In the genomic region with DNA sequence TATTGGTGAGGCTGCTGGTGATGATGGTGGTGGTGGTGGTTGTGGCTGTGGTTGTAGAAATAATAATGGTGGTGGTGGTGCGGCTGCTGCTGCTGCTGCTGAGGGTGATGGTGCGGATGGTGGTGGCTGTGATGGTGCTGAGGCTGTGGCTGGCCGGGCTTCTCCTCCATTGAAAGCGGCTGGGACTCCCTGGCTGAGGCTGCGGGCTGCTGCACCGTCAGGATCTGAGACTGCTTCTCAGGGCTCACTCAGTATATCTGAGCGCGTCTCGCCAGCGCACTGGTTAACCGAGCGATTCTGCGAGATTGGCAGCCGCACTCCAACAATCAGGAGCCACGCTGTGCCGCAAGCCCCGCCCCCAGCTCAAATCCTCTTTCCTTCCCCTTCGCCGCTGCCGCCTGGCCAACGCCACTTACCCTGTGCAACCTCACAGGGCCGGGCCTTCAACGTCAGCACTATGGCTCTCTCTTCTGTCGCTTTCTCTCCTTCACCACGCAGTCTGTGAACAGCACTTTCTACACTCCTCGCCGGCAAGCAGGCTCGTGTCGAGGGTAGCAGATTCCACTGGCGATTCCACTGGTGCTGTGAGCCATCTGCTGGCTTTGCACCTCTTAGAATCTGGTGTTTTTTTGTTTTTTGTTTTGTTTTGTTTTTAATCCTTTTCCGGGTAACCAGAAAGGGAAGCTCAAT, we compare ENCODE assay signal across 1 cellular context.
TF ChIP-seq lines count a peak whose summit lies in the region.

A gene with protein sequence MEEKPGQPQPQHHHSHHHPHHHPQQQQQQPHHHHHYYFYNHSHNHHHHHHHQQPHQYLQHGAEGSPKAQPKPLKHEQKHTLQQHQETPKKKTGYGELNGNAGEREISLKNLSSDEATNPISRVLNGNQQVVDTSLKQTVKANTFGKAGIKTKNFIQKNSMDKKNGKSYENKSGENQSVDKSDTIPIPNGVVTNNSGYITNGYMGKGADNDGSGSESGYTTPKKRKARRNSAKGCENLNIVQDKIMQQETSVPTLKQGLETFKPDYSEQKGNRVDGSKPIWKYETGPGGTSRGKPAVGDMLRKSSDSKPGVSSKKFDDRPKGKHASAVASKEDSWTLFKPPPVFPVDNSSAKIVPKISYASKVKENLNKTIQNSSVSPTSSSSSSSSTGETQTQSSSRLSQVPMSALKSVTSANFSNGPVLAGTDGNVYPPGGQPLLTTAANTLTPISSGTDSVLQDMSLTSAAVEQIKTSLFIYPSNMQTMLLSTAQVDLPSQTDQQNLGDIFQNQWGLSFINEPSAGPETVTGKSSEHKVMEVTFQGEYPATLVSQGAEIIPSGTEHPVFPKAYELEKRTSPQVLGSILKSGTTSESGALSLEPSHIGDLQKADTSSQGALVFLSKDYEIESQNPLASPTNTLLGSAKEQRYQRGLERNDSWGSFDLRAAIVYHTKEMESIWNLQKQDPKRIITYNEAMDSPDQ (minus strand): TSS at position 259 of the 690 bp plus-strand sequence. CDS start 89 bp downstream, at position 170.

TF ChIP-seq in HepG2, 621 proteins besides CTCF, POLR2A, EP300 and RAD21 (continued from another document and continues in another):
- TF ChIP-seq, protein P1, sequence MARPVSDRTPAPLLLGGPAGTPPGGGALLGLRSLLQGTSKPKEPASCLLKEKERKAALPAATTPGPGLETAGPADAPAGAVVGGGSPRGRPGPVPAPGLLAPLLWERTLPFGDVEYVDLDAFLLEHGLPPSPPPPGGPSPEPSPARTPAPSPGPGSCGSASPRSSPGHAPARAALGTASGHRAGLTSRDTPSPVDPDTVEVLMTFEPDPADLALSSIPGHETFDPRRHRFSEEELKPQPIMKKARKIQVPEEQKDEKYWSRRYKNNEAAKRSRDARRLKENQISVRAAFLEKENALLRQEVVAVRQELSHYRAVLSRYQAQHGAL (CRISPR knock-in tag; IDR thresholded peaks at IDR 0.05; ENCODE audit: not compliant biosample characterization): peak; percentile 76
- peak; percentile 77 for TF ChIP-seq ZNF292 (CRISPR knock-in tag; IDR thresholded peaks at IDR 0.05; ENCODE audit: borderline replicate concordance, low read depth)
- no peak for TF ChIP-seq ZNF850 (CRISPR knock-in tag; conservative IDR thresholded peaks at IDR 0.05)
- TF ChIP-seq E2F1 (CRISPR knock-in tag; IDR thresholded peaks at IDR 0.05): 0 out of 2 replicates have a peak, but pooled peaks have one; percentile 44
- TF ChIP-seq ELF4 (CRISPR knock-in tag; IDR thresholded peaks at IDR 0.05; ENCODE audit: borderline replicate concordance): no peak
- no peak for TF ChIP-seq SOX6 (IDR thresholded peaks at IDR 0.05)
- TF ChIP-seq SOX6 (CRISPR knock-in tag; IDR thresholded peaks at IDR 0.05): peak; percentile 68
- peak; percentile 63; the same call in 1 of the 2 replicates for TF ChIP-seq CBX5 (CRISPR knock-in tag; IDR thresholded peaks at IDR 0.05; ENCODE audit: borderline replicate concordance)
- TF ChIP-seq TRIM24 (CRISPR knock-in tag; IDR thresholded peaks at IDR 0.05): no peak
- no peak for TF ChIP-seq NCOR1 (IDR thresholded peaks at IDR 0.05; ENCODE audit: borderline replicate concordance, low read length)
- TF ChIP-seq PAWR (CRISPR knock-in tag; IDR thresholded peaks at IDR 0.05; ENCODE audit: borderline replicate concordance): no peak
- peak; percentile 32; the same call in 1 of the 2 replicates for TF ChIP-seq ARID2 (CRISPR knock-in tag; IDR thresholded peaks at IDR 0.05; ENCODE audit: borderline replicate concordance)
- peak; percentile 88 for TF ChIP-seq ZFX (CRISPR knock-in tag; IDR thresholded peaks at IDR 0.05; ENCODE audit: low read depth)
- TF ChIP-seq MED1 (CRISPR knock-in tag; IDR thresholded peaks at IDR 0.05): peak; percentile 86
- TF ChIP-seq NAIF1 (CRISPR knock-in tag; IDR thresholded peaks at IDR 0.05; ENCODE audit: borderline replicate concordance): no peak
- 0 out of 2 replicates have a peak, but pooled peaks have one; percentile 38 for TF ChIP-seq ZNF557 (CRISPR knock-in tag; IDR thresholded peaks at IDR 0.05)
- TF ChIP-seq ARID5B (CRISPR knock-in tag; IDR thresholded peaks at IDR 0.05): peak; percentile 55
- TF ChIP-seq ATF3 (CRISPR knock-in tag; IDR thresholded peaks at IDR 0.05): no peak
- TF ChIP-seq ZNF143 (CRISPR knock-in tag; IDR thresholded peaks at IDR 0.05): 0 out of 2 replicates have a peak, but pooled peaks have one; percentile 10
- peak; percentile 69; the same call in 1 of the 2 replicates for TF ChIP-seq HDAC2 (CRISPR knock-in tag; IDR thresholded peaks at IDR 0.05)
- peak; percentile 83 for TF ChIP-seq ZFP91 (CRISPR knock-in tag; IDR thresholded peaks at IDR 0.05; ENCODE audit: borderline replicate concordance)
- TF ChIP-seq ZNF772 (CRISPR knock-in tag; IDR thresholded peaks at IDR 0.05): peak; percentile 83
- TF ChIP-seq RFX1 (IDR thresholded peaks at IDR 0.05): no peak
- TF ChIP-seq, protein P2, sequence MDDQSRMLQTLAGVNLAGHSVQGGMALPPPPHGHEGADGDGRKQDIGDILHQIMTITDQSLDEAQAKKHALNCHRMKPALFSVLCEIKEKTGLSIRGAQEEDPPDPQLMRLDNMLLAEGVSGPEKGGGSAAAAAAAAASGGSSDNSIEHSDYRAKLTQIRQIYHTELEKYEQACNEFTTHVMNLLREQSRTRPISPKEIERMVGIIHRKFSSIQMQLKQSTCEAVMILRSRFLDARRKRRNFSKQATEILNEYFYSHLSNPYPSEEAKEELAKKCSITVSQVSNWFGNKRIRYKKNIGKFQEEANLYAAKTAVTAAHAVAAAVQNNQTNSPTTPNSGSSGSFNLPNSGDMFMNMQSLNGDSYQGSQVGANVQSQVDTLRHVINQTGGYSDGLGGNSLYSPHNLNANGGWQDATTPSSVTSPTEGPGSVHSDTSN (CRISPR knock-in tag; IDR thresholded peaks at IDR 0.05; ENCODE audit: borderline replicate concordance): peak; percentile 93; the same call in 1 of the 2 replicates
- no peak for TF ChIP-seq ZNF362 (CRISPR knock-in tag; IDR thresholded peaks at IDR 0.05; ENCODE audit: borderline replicate concordance)
- TF ChIP-seq, protein P3, sequence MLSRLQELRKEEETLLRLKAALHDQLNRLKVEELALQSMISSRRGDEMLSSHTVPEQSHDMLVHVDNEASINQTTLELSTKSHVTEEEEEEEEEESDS (CRISPR knock-in tag; IDR thresholded peaks at IDR 0.05; ENCODE audit: borderline replicate concordance): 0 out of 2 replicates have a peak, but pooled peaks have one; percentile 22
- no peak for TF ChIP-seq NPAS2 (CRISPR knock-in tag; IDR thresholded peaks at IDR 0.05; ENCODE audit: borderline replicate concordance)
- no peak for TF ChIP-seq JDP2 (CRISPR knock-in tag; IDR thresholded peaks at IDR 0.05; ENCODE audit: borderline replicate concordance)
- TF ChIP-seq RFXANK (CRISPR knock-in tag; IDR thresholded peaks at IDR 0.05): no peak
- TF ChIP-seq ZBTB1 (CRISPR knock-in tag; IDR thresholded peaks at IDR 0.05; ENCODE audit: borderline replicate concordance): no peak
- TF ChIP-seq ZNF597 (CRISPR knock-in tag; IDR thresholded peaks at IDR 0.05): no peak
- TF ChIP-seq ATF1 (CRISPR knock-in tag; IDR thresholded peaks at IDR 0.05): peak; percentile 83
- no peak; the same call in 1 of the 2 replicates for TF ChIP-seq ZNF558 (CRISPR knock-in tag; IDR thresholded peaks at IDR 0.05; ENCODE audit: borderline replicate concordance)
- no peak for TF ChIP-seq ZBTB7B (CRISPR knock-in tag; IDR thresholded peaks at IDR 0.05)
- peak; percentile 82; the same call in 1 of the 2 replicates for TF ChIP-seq CBFB (CRISPR knock-in tag; IDR thresholded peaks at IDR 0.05)
- peak; percentile 25; the same call in 1 of the 2 replicates for TF ChIP-seq ZNF777 (CRISPR knock-in tag; IDR thresholded peaks at IDR 0.05)
- TF ChIP-seq ZBTB7A (CRISPR knock-in tag; IDR thresholded peaks at IDR 0.05): no peak
- no peak for TF ChIP-seq TCF12 (IDR thresholded peaks at IDR 0.05)
- TF ChIP-seq TCF12 (CRISPR knock-in tag; IDR thresholded peaks at IDR 0.05): peak; percentile 55; the same call in 1 of the 2 replicates
- no peak for TF ChIP-seq IRF1 (CRISPR knock-in tag; IDR thresholded peaks at IDR 0.05; ENCODE audit: low read depth)
- TF ChIP-seq ZNF230 (CRISPR knock-in tag; IDR thresholded peaks at IDR 0.05): peak; percentile 73
- TF ChIP-seq ZNF343 (CRISPR knock-in tag; IDR thresholded peaks at IDR 0.05): peak; percentile 69
- TF ChIP-seq, protein P4, sequence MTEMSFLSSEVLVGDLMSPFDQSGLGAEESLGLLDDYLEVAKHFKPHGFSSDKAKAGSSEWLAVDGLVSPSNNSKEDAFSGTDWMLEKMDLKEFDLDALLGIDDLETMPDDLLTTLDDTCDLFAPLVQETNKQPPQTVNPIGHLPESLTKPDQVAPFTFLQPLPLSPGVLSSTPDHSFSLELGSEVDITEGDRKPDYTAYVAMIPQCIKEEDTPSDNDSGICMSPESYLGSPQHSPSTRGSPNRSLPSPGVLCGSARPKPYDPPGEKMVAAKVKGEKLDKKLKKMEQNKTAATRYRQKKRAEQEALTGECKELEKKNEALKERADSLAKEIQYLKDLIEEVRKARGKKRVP (CRISPR knock-in tag; IDR thresholded peaks at IDR 0.05): peak in 1 of 2 experiments; percentile 63; a peak in 2 of 4 replicates
